In the genomic region with DNA sequence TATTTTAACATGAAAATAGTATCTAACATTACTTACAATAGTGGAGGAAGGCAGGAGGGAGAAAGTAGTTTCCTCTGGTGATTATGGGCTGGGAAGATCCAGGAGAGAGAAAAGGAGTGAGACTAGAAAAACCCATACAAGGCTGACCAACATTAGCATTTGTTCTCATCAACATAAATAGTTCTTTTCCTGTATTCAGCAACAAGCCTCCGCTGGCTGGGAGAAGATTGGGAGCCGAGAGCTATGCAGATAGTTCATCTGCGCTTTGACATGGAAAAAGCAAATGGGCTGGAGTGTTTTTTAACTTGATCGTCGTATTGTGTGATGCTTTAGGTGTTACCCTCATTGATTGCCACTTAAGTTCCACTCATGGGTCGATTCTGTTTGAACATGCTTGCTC, we compare ENCODE assay signal across 17 cellular contexts.
DNase-seq lines count a peak whose midpoint lies in the region; ATAC-seq, FAIRE-seq and TF ChIP-seq lines count a peak whose summit lies in the region.
"Had no signal": no experiment of that assay in that cellular context is flagged by ENCODE, and none has a peak within 500 bp of the region (broad histone marks: within the 10 kb centered on the region; RNA-seq: fewer than 3 reads in every experiment).

No MANE protein-coding gene starts in this region.

- no peaks in the 10 kb centered on the region for H3K36me3 Mint-ChIP-seq in activated CD4-positive, alpha-beta T cell treated with anti-CD3 and anti-CD28 coated beads, Interleukin-2, amount 10 ng/mL, durations not matched to agents 24 days and 14 days (ENCODE audit: low read depth)
- H3K36me3 Mint-ChIP-seq in neural progenitor cell: no peaks in the 10 kb centered on the region

- H3K56ac ChIP-seq in H1 (replicated peaks; ENCODE audit: insufficient read length, low read depth, low read length): no peak overlapping the region

- H2BK5ac ChIP-seq in H1 (ENCODE audit: low read depth, low read length): no peak overlapping the region

- CTCF ChIA-PET in H1 (lab: Charles Lee; ENCODE audit: partially characterized antibody): interaction anchor here (1.0 to 2.3 kb wide), 4 partner anchors 9 to 190 kb away, joined by 3 to 8 read pairs (median 4); no protein-coding TSS in a partner anchor

- H3K4me1 ChIP-seq in HUES64 (ENCODE audit: insufficient read depth, low read length) (peaks cover 33% of the 10 kb centered on the region), H1 (replicated peaks in 1 of 4; ENCODE audit: control insufficient read depth in 3 of 4, insufficient read depth in 4 of 4, low read length in 3 of 4) (peaks cover 15 to 20% (median 18%) of the 10 kb centered on the region in 4 experiments), neural progenitor cell (peaks cover 23% of the 10 kb centered on the region)
- H3K4me1 ChIP-seq: A549, pancreas had no signal

- no peak overlapping the region for H3K27ac Mint-ChIP-seq in activated CD4-positive, alpha-beta T cell treated with anti-CD3 and anti-CD28 coated beads, Interleukin-2, amount 10 ng/mL, durations not matched to agents 24 days and 14 days
- no peak overlapping the region for H3K27ac Mint-ChIP-seq in neural progenitor cell

- H3F3A ChIP-seq in neural progenitor cell (ENCODE audit: low read depth): peaks cover 12% of the 10 kb centered on the region

- no peak overlapping the region for H2BK20ac ChIP-seq in H1 (ENCODE audit: low read length)

- no peaks in the 10 kb centered on the region; the same call in 1 of the 2 replicates for H3K23me2 ChIP-seq in H1 (ENCODE audit: low read depth, low read length)

- H3K9ac ChIP-seq in HUES64 (ENCODE audit: low read depth, low read length) (no peak overlapping the region), H1 (replicated peaks in 1 of 4; ENCODE audit: extremely low read depth in 1 of 4, low read depth in 3 of 4, low read length in 3 of 4) (no peak overlapping the region), neural progenitor cell (no peak overlapping the region)

- 3% methylated on average over 6 of the region's 6 CpGs for WGBS in HUES64
- 20% methylated on average over 6 of the region's 6 CpGs; no CpG with 5 or more reads in 1 of the 2 experiments for WGBS in H1 (ENCODE audit: extremely low coverage in 1 of 2, insufficient coverage in 1 of 2, insufficient read length in 1 of 2, insufficient replicate concordance in 2 of 2, low coverage in 1 of 2, low lambda C conversion rate in 2 of 2, missing lambda C conversion rate in 1 of 2), 2 experiments

- H3K4me2 ChIP-seq in H1 (ENCODE audit: insufficient read depth in 1 of 2, low read depth in 2 of 2, low read length in 2 of 2): peak overlapping the region; percentile 64 to 93
- H3K4me2 ChIP-seq in neural progenitor cell: peak overlapping the region; percentile 22
- H3K4me2 ChIP-seq: A549 had no signal

- H3K27ac ChIP-seq in HUES64 (ENCODE audit: low read depth, low read length): no peak overlapping the region
- H3K27ac ChIP-seq in H1 (ENCODE audit: low read depth, low read length): no peak overlapping the region
- no peak overlapping the region for H3K27ac ChIP-seq in neural progenitor cell
- H3K27ac ChIP-seq: A549, gastroesophageal sphincter, HL-60, pancreas had no signal

- H3K36me3 ChIP-seq in HUES64 (ENCODE audit: insufficient read depth, low read length) (no peaks in the 10 kb centered on the region), H1 (ENCODE audit: control insufficient read depth in 2 of 4, insufficient read depth in 4 of 4, low read length in 3 of 4) (no peaks in the 10 kb centered on the region), neural progenitor cell (no peaks in the 10 kb centered on the region)
- H3K36me3 ChIP-seq: gastroesophageal sphincter, pancreas had no signal

- H3K27me3 Mint-ChIP-seq in activated CD4-positive, alpha-beta T cell treated with anti-CD3 and anti-CD28 coated beads, Interleukin-2, amount 10 ng/mL, durations not matched to agents 24 days and 14 days: peaks cover 37% of the 10 kb centered on the region
- peaks cover 8% of the 10 kb centered on the region for H3K27me3 Mint-ChIP-seq in neural progenitor cell (ENCODE audit: insufficient read depth, low read depth)

- POLR2A ChIA-PET in H1 (lab: Charles Lee; ENCODE audit: partially characterized antibody): no interaction called here

- H3K9me3 ChIP-seq in HUES64 (ENCODE audit: insufficient read depth, low read depth, low read length) (no peaks in the 10 kb centered on the region), H1 (ENCODE audit: insufficient read depth in 2 of 2, low read depth in 1 of 2, low read length in 1 of 2) (no peaks in the 10 kb centered on the region), neural progenitor cell (ENCODE audit: low read depth) (no peaks in the 10 kb centered on the region)
- H3K9me3 ChIP-seq: A549, gastroesophageal sphincter, pancreas had no signal

- no peaks in the 10 kb centered on the region for H3K9me3 Mint-ChIP-seq in activated CD4-positive, alpha-beta T cell treated with anti-CD3 and anti-CD28 coated beads, Interleukin-2, amount 10 ng/mL, durations not matched to agents 24 days and 14 days
- H3K9me3 Mint-ChIP-seq in neural progenitor cell: no peaks in the 10 kb centered on the region

- H3K14ac ChIP-seq in H1 (ENCODE audit: insufficient read length): no peak overlapping the region

- peak overlapping the region; percentile 90 for H3K4me3 Mint-ChIP-seq in activated CD4-positive, alpha-beta T cell treated with anti-CD3 and anti-CD28 coated beads, Interleukin-2, amount 10 ng/mL, durations not matched to agents 24 days and 14 days
- H3K4me3 Mint-ChIP-seq in neural progenitor cell: no peak overlapping the region

- H4K5ac ChIP-seq in H1 (ENCODE audit: insufficient read length, low read depth, low read length): no peak overlapping the region

- H3K79me2 ChIP-seq in H1 (ENCODE audit: control insufficient read depth in 1 of 2, insufficient read depth in 2 of 2, low read length in 2 of 2) (no peaks in the 10 kb centered on the region), neural progenitor cell (ENCODE audit: low read depth) (no peaks in the 10 kb centered on the region)

- H2BK12ac ChIP-seq in H1 (ENCODE audit: low read depth, low read length): no peak overlapping the region

- H3K27me3 ChIP-seq in HUES64 (ENCODE audit: insufficient read depth, low read length) (peaks cover 63% of the 10 kb centered on the region), H1 (replicated peaks in 1 of 4; ENCODE audit: control insufficient read depth in 3 of 4, extremely low read depth in 1 of 4, insufficient read depth in 3 of 4, low read length in 3 of 4) (peaks cover 20 to 65% (median 52%) of the 10 kb centered on the region in 4 experiments), neural progenitor cell (peaks cover 68% of the 10 kb centered on the region)
- H3K27me3 ChIP-seq: pancreas had no signal

- H3K4me3 ChIP-seq in HUES64 (ENCODE audit: low read length) (peak overlapping the region; percentile 30), H1 (ENCODE audit: extremely low read depth in 1 of 4, insufficient read depth in 2 of 4, low read depth in 3 of 4, low read length in 4 of 4) (peak overlapping the region in 3 of 4 experiments; percentile 4 to 54 (median 11); a peak in 2 of 8 replicates), neural progenitor cell (no peak overlapping the region)
- H3K4me3 ChIP-seq: A549 had no signal

- no peak for TF ChIP-seq EP300 in H1 (IDR thresholded peaks at IDR 0.05; ENCODE audit: borderline replicate concordance in 1 of 2, low read depth in 2 of 2, low read length in 2 of 2)

- intact Hi-C loops in activated CD4-positive, alpha-beta T cell treated with anti-CD3 and anti-CD28 coated beads, Interleukin-2, amount 10 ng/mL, durations not matched to agents 24 days and 14 days (cut with micrococcal nuclease): no loop called here

- no peak overlapping the region for H4K91ac ChIP-seq in H1 (replicated peaks; ENCODE audit: insufficient read length, low read length)

- H3K18ac ChIP-seq in H1 (ENCODE audit: extremely low read depth, low read length): no peak overlapping the region

- TF ChIP-seq CTCF in H1 (IDR thresholded peaks at IDR 0.05; ENCODE audit: control extremely low read depth in 1 of 3, insufficient read depth in 1 of 3, low read depth in 1 of 3, low read length in 3 of 3) (no peak), neural progenitor cell (IDR thresholded peaks at IDR 0.05) (no peak)

- no peak overlapping the region for H2AFZ ChIP-seq in H1 (ENCODE audit: low read length)
- no peak overlapping the region for H2AFZ ChIP-seq in neural progenitor cell (replicated peaks)

- H3K4me1 Mint-ChIP-seq in activated CD4-positive, alpha-beta T cell treated with anti-CD3 and anti-CD28 coated beads, Interleukin-2, amount 10 ng/mL, durations not matched to agents 24 days and 14 days: peaks cover 17% of the 10 kb centered on the region
- H3K4me1 Mint-ChIP-seq in neural progenitor cell: peaks cover 33% of the 10 kb centered on the region

- no peak for ATAC-seq in GM18517 (IDR thresholded peaks at IDR 0.05; ENCODE audit: unreplicated experiment)
- no peak for ATAC-seq in HG03108 (IDR thresholded peaks at IDR 0.05; ENCODE audit: unreplicated experiment)
- no peak for ATAC-seq in GM19452 (IDR thresholded peaks at IDR 0.05; ENCODE audit: unreplicated experiment)
- ATAC-seq: A549, gastroesophageal sphincter, pancreas had no signal

- DNase-seq in activated CD4-positive, alpha-beta T cell treated with anti-CD3 and anti-CD28 coated beads, Interleukin-2, amount 10 ng/mL, durations not matched to agents 24 days and 14 days: no peak
- DNase-seq in activated CD4-positive, alpha-beta T cell treated with anti-CD3 and anti-CD28 coated beads, Interleukin-2, amount 50 U/mL, for 1 hour: no peak
- DNase-seq in H1 (ENCODE audit: low read depth in 1 of 2, low spot score in 2 of 2): peak in 1 of 2 experiments; percentile 13
- DNase-seq in neural progenitor cell (ENCODE audit: low spot score): no peak
- DNase-seq: Kasumi-1, kidney, NCI-H1436 treated with DMSO at 0.1 percent for 48 hours, OCI-M1, pancreas had no signal

- H3K4ac ChIP-seq in H1 (replicated peaks; ENCODE audit: insufficient read length, low read depth, low read length): no peak overlapping the region

- no peak overlapping the region for H2BK120ac ChIP-seq in H1 (replicated peaks; ENCODE audit: low read depth, low read length)

- H2AK5ac ChIP-seq in H1 (ENCODE audit: low read depth, low read length): no peak overlapping the region

- FAIRE-seq in H1 (lab: Jason Lieb, UNC): peak; percentile 69
- FAIRE-seq: A549, GM12891, kidney, pancreas had no signal

- H4K20me1 ChIP-seq in H1 (replicated peaks in 1 of 2; ENCODE audit: control insufficient read depth in 1 of 2, insufficient read depth in 2 of 2, low read length in 2 of 2): peaks cover 16% of the 10 kb centered on the region in 2 experiments
- H4K20me1 ChIP-seq in neural progenitor cell (ENCODE audit: low read depth): peaks cover 4% of the 10 kb centered on the region

- no peak overlapping the region for H3K23ac ChIP-seq in H1 (ENCODE audit: insufficient read length)

- TF ChIP-seq RAD21 in H1 (IDR thresholded peaks at IDR 0.05 in 1 of 2, conservative IDR thresholded peaks at IDR 0.05 in 1 of 2; ENCODE audit: low read depth in 2 of 2, low read length in 2 of 2): no peak

- TF ChIP-seq POLR2A in H1 (IDR thresholded peaks at IDR 0.05; ENCODE audit: control extremely low read depth in 1 of 2, low read depth in 2 of 2, low read length in 2 of 2): no peak

- H3K79me1 ChIP-seq in H1 (ENCODE audit: low read depth, low read length): no peaks in the 10 kb centered on the region

- no peak overlapping the region for H4K8ac ChIP-seq in H1 (ENCODE audit: extremely low read depth, insufficient read depth, low read length)

- H2BK15ac ChIP-seq in H1 (ENCODE audit: low read length): no peak overlapping the region

TF ChIP-seq in H1, 55 proteins besides CTCF, POLR2A, EP300 and RAD21 (continues in another document):
- no peak for TF ChIP-seq CHD2 (IDR thresholded peaks at IDR 0.05; ENCODE audit: low read length)
